8 cellular contexts compared by ENCODE assay signal in the genomic region with DNA sequence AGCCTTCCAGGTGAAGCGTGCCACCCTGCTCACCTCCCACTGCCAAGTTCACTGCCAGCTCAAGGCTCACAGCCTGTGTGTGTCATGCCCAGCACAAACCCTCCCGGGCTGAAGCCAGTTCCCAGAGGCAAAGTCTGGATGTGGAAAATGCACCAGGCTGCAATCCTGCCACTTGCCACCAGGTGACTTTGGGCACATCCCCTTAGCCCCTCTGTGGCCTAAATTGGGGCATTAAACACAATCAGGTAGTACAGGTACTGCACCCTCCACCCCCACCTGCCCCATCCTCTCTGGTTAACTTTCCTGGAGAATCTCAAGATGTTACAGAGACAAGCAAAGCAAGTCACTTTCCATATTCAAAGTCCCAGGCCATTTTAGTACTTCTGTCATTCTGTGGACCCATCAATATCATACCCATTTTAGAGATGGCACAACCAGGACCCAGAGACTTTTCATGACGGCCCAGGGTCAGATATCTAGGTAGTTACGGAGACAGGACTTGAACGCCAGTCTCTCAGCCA. TPM values are rescaled to one million over a fixed set of nuclear protein-coding genes. Genes with fewer than 3 reads are reported as not detected.
DNase-seq lines count a peak whose midpoint lies in the region; ATAC-seq and TF ChIP-seq lines count a peak whose summit lies in the region.

No MANE protein-coding gene starts in this region.

- no peaks in the 10 kb centered on the region for H3K36me3 ChIP-seq in OCI-LY1 (ENCODE audit: insufficient read depth, low read length)
- H3K36me3 ChIP-seq in brain microvascular endothelial cell (replicated peaks): no peaks in the 10 kb centered on the region
- no peaks in the 10 kb centered on the region for H3K36me3 ChIP-seq in neuronal stem cell (replicated peaks in 1 of 2; ENCODE audit: control insufficient read depth in 2 of 2, insufficient read depth in 2 of 2, low read length in 2 of 2)

- H3K23ac ChIP-seq in neuronal stem cell (ENCODE audit: low read depth, low read length, poor library complexity): no peak overlapping the region

- no CpG with 5 or more reads among the region's 5 CpGs for WGBS in neuronal stem cell (ENCODE audit: extremely low coverage in 2 of 2, insufficient read length in 2 of 2, insufficient replicate concordance in 1 of 2), 2 donors

- ATAC-seq in GM18870 (IDR thresholded peaks at IDR 0.05; ENCODE audit: unreplicated experiment) (no peak), GM19467 (IDR thresholded peaks at IDR 0.05; ENCODE audit: unreplicated experiment) (no peak)

- no peaks in the 10 kb centered on the region for H3F3A ChIP-seq in OCI-LY1 (ENCODE audit: insufficient read depth, low read length)

- in situ Hi-C loops in brain microvascular endothelial cell (cut with HindIII; ENCODE audit: low pct_ligation_motif_present, low sequenced_read_pairs): no loop called here

- no peak for DNase-seq in GM12864 (ENCODE audit: low read depth)
- no peak for DNase-seq in brain microvascular endothelial cell
- no peak for DNase-seq in neuronal stem cell (ENCODE audit: low spot score)
- DNase-seq in amygdala (lab: John Stamatoyannopoulos, UW): no peak
- DNase-seq in CD1c-positive myeloid dendritic cell (ENCODE audit: extremely low spot score): no peak

- H3K9ac ChIP-seq in OCI-LY1 (ENCODE audit: low read length): no peak overlapping the region
- H3K9ac ChIP-seq in neuronal stem cell (ENCODE audit: low read depth, low read length, poor library complexity): no peak overlapping the region

- H3K27me3 ChIP-seq in OCI-LY1 (ENCODE audit: insufficient read depth, low read length): peaks cover 4% of the 10 kb centered on the region
- peaks cover 28% of the 10 kb centered on the region for H3K27me3 ChIP-seq in brain microvascular endothelial cell (replicated peaks)
- peaks cover 3 to 66% (median 42%) of the 10 kb centered on the region in 3 experiments for H3K27me3 ChIP-seq in neuronal stem cell (ENCODE audit: control insufficient read depth in 3 of 3, insufficient read depth in 3 of 3, low read depth in 1 of 3, low read length in 3 of 3)

- H4K91ac ChIP-seq in neuronal stem cell (ENCODE audit: low read depth, low read length, poor library complexity): no peak overlapping the region

- no peak overlapping the region for H3K14ac ChIP-seq in neuronal stem cell (ENCODE audit: low read length)

- H2BK5ac ChIP-seq in neuronal stem cell (ENCODE audit: low read length): no peak overlapping the region

- H3K4me3 ChIP-seq in GM12864 (ENCODE audit: low read depth, low read length) (no peak overlapping the region), OCI-LY1 (ENCODE audit: low read depth, low read length, poor library complexity, severe bottlenecking) (no peak overlapping the region), brain microvascular endothelial cell (ENCODE audit: low read depth, low read length) (no peak overlapping the region), neuronal stem cell (ENCODE audit: low read length in 2 of 2) (no peak overlapping the region)

- no peak overlapping the region for H2BK12ac ChIP-seq in neuronal stem cell (ENCODE audit: low read length)

- TF ChIP-seq CTCF in GM12864 (IDR thresholded peaks at IDR 0.05; ENCODE audit: low read depth, low read length, missing control alignments) (peak; percentile 82), OCI-LY1 (IDR thresholded peaks at IDR 0.05; ENCODE audit: low read length) (peak; percentile 63), brain microvascular endothelial cell (IDR thresholded peaks at IDR 0.05; ENCODE audit: low read depth, low read length, missing control alignments) (peak; percentile 81)

- H4K20me1 ChIP-seq in OCI-LY1 (ENCODE audit: insufficient read depth, low read length): no peaks in the 10 kb centered on the region

- H3K9me3 ChIP-seq in OCI-LY1 (ENCODE audit: low read length): no peaks in the 10 kb centered on the region
- no peaks in the 10 kb centered on the region for H3K9me3 ChIP-seq in neuronal stem cell (replicated peaks in 1 of 2; ENCODE audit: control insufficient read depth in 2 of 2, insufficient read depth in 1 of 2, low read depth in 1 of 2, low read length in 2 of 2)

- H2AFZ ChIP-seq in OCI-LY1 (ENCODE audit: low read length) (no peak overlapping the region), neuronal stem cell (ENCODE audit: low read length) (no peak overlapping the region)

- no peaks in the 10 kb centered on the region for H3K9me2 ChIP-seq in OCI-LY1 (ENCODE audit: low read depth, low read length)

- H3K4me2 ChIP-seq in OCI-LY1 (ENCODE audit: low read length) (no peak overlapping the region), neuronal stem cell (ENCODE audit: insufficient read depth, low read length, poor library complexity, severe bottlenecking) (no peak overlapping the region)

- H4K8ac ChIP-seq in neuronal stem cell (ENCODE audit: low read depth, low read length): no peak overlapping the region

- no peak overlapping the region for H3K27ac ChIP-seq in OCI-LY1 (ENCODE audit: low read depth, low read length, poor library complexity, severe bottlenecking)
- no peak overlapping the region for H3K27ac ChIP-seq in brain microvascular endothelial cell
- no peak overlapping the region for H3K27ac ChIP-seq in neuronal stem cell (replicated peaks; ENCODE audit: low read length)

- H3K79me1 ChIP-seq in neuronal stem cell (ENCODE audit: low read depth, low read length): no peaks in the 10 kb centered on the region

- H3K18ac ChIP-seq in neuronal stem cell (ENCODE audit: low read length): peak overlapping the region; percentile 49

- peaks cover 28% of the 10 kb centered on the region for H3K4me1 ChIP-seq in OCI-LY1 (ENCODE audit: insufficient read depth, low read length, severe bottlenecking)
- peaks cover 4 to 9% of the 10 kb centered on the region in 2 donors for H3K4me1 ChIP-seq in neuronal stem cell (ENCODE audit: control insufficient read depth in 2 of 2, insufficient read depth in 1 of 2, low read depth in 1 of 2, low read length in 2 of 2)

- no peak overlapping the region for H2BK120ac ChIP-seq in neuronal stem cell (ENCODE audit: low read depth, low read length)

- H3K4ac ChIP-seq in neuronal stem cell (ENCODE audit: low read length): no peak overlapping the region

- H2BK15ac ChIP-seq in neuronal stem cell (ENCODE audit: low read length): no peak overlapping the region

- no peaks in the 10 kb centered on the region for H3K79me2 ChIP-seq in OCI-LY1 (ENCODE audit: insufficient read depth, low read length)

- H2AK5ac ChIP-seq in neuronal stem cell (ENCODE audit: low read depth, low read length): no peak overlapping the region

RNA-seq across cellular contexts. Expression of gene RASD2, which starts 1.8 kb away (rescaled TPM):
- polyA plus RNA-seq in neuronal stem cell (2013, experiment 1 of 2): 0.29 TPM
- polyA plus RNA-seq in neuronal stem cell (2013, experiment 2 of 2): 0.28 TPM
